10 cellular contexts compared by ENCODE assay signal in genomic region chr4:2059726-2060577, GRCh38. TPM values are rescaled to one million over a fixed set of nuclear protein-coding genes. Genes with fewer than 3 reads are reported as not detected.
DNase-seq lines count a peak whose midpoint lies in the region; TF ChIP-seq lines count a peak whose summit lies in the region.
"Had no signal": no experiment of that assay in that cellular context is flagged by ENCODE, and none has a peak within 500 bp of the region (broad histone marks: within the 10 kb centered on the region; RNA-seq: fewer than 3 reads in every experiment).

No MANE protein-coding gene starts in this region.

- H3K36me3 Mint-ChIP-seq in T-helper 2 cell treated with Interferon-gamma antibody and Interleukin-4, amounts not matched to agents 5 μg/mL and 100 μg/mL, for 36 hours (ENCODE audit: low read depth), result no peaks in the 10 kb centered on the region
- H3K36me3 Mint-ChIP-seq: activated naive CD4-positive, alpha-beta T cell treated with anti-CD3 and anti-CD28 coated beads, Interleukin-2, amount 50 U/mL, for 24 hours had no signal

- H3K27me3 ChIP-seq in A673 (replicated peaks; ENCODE audit: insufficient read depth, low read depth, low read length, poor library complexity) (peaks cover 11% of the 10 kb centered on the region), kidney epithelial cell (ENCODE audit: control insufficient read depth, insufficient read depth, low read length) (peaks cover 34% of the 10 kb centered on the region)
- H3K27me3 ChIP-seq: thyroid gland had no signal

- H3K4me1 Mint-ChIP-seq in T-helper 2 cell treated with Interferon-gamma antibody and Interleukin-4, amounts not matched to agents 5 μg/mL and 100 μg/mL, for 36 hours (ENCODE audit: low read depth), result no peaks in the 10 kb centered on the region
- H3K4me1 Mint-ChIP-seq: activated naive CD4-positive, alpha-beta T cell treated with anti-CD3 and anti-CD28 coated beads, Interleukin-2, amount 50 U/mL, for 24 hours had no signal

- CTCF ChIA-PET in A673 (lab: Charles Lee), result no interaction called here
- CTCF ChIA-PET in GM10248 (lab: Yijun Ruan, JAX), result no interaction called here

- no TSS peak for BruUV-seq in A673 (replicated peaks; lab: Mats Ljungman, UMichigan)

- POLR2A ChIA-PET in A673 (lab: Charles Lee; ENCODE audit: low non-redundant PET), result no interaction called here
- POLR2A ChIA-PET in GM10248 (lab: Yijun Ruan, JAX), result no interaction called here

- DNase-seq in A673 (ENCODE audit: low spot score) (peak; percentile 41), EH (ENCODE audit: low read depth) (peak; percentile 15), kidney epithelial cell (ENCODE audit: low read depth) (no peak), HPDE6-E6E7 (ENCODE audit: extremely low spot score) (no peak), HT-29 (ENCODE audit: low spot score) (no peak), GM10248 (ENCODE audit: extremely low spot score) (no peak)
- DNase-seq in T-helper 2 cell treated with Interferon-gamma antibody and Interleukin-4, amounts not matched to agents 5 μg/mL and 100 μg/mL, for 36 hours (ENCODE audit: low spot score), result peak; percentile 17
- no peak for DNase-seq in NK-92 treated with Interleukin-12 subunit alpha and Interleukin-12 subunit beta, amount 100 ng/mL, for 24 hours (lab: John Stamatoyannopoulos, UW)

- intact Hi-C loops in A673 (cut with micrococcal nuclease; ENCODE audit: unreplicated experiment), result no loop called here

- no peaks in the 10 kb centered on the region for H3K4me1 ChIP-seq in A673 (ENCODE audit: insufficient read depth, low read length, poor library complexity, severe bottlenecking)

- H3K4me3 Mint-ChIP-seq in T-helper 2 cell treated with Interferon-gamma antibody and Interleukin-4, amounts not matched to agents 5 μg/mL and 100 μg/mL, for 36 hours, result no peak overlapping the region

- no peaks in the 10 kb centered on the region for H3K9me3 Mint-ChIP-seq in T-helper 2 cell treated with Interferon-gamma antibody and Interleukin-4, amounts not matched to agents 5 μg/mL and 100 μg/mL, for 36 hours
- H3K9me3 Mint-ChIP-seq: activated naive CD4-positive, alpha-beta T cell treated with anti-CD3 and anti-CD28 coated beads, Interleukin-2, amount 50 U/mL, for 24 hours had no signal

- peaks cover 30% of the 10 kb centered on the region for H3K27me3 Mint-ChIP-seq in T-helper 2 cell treated with Interferon-gamma antibody and Interleukin-4, amounts not matched to agents 5 μg/mL and 100 μg/mL, for 36 hours (ENCODE audit: low read depth)

- H3K4me3 ChIP-seq in A673 (ENCODE audit: low read depth, low read length, poor library complexity, severe bottlenecking) (peak overlapping the region; percentile 33), kidney epithelial cell (ENCODE audit: low read depth, low read length) (peak overlapping the region; percentile 43)
- H3K4me3 ChIP-seq: thyroid gland had no signal

- TF ChIP-seq CTCF in A673 (conservative IDR thresholded peaks at IDR 0.05; ENCODE audit: low read depth, low read length) (no peak), kidney epithelial cell (IDR thresholded peaks at IDR 0.05; ENCODE audit: insufficient read depth, low read length, poor library complexity, severe bottlenecking) (no peak), GM10248 (IDR thresholded peaks at IDR 0.05; ENCODE audit: control extremely low read depth, extremely low read depth, low read depth, missing control alignments) (no peak)

- H3K36me3 ChIP-seq in A673 (ENCODE audit: insufficient read depth, low read length, poor library complexity, severe bottlenecking) (no peaks in the 10 kb centered on the region), kidney epithelial cell (ENCODE audit: control insufficient read depth, insufficient read depth, low read length) (no peaks in the 10 kb centered on the region)
- H3K36me3 ChIP-seq: thyroid gland had no signal

- no peaks in the 10 kb centered on the region for H3K9me3 ChIP-seq in A673 (ENCODE audit: low read depth, low read length, poor library complexity, severe bottlenecking)
- H3K9me3 ChIP-seq: thyroid gland had no signal

- no peak overlapping the region for H3K27ac ChIP-seq in A673 (ENCODE audit: low read depth, low read length, poor library complexity, severe bottlenecking)
- H3K27ac ChIP-seq: thyroid gland had no signal

- H3K27ac Mint-ChIP-seq in T-helper 2 cell treated with Interferon-gamma antibody and Interleukin-4, amounts not matched to agents 5 μg/mL and 100 μg/mL, for 36 hours, result no peak overlapping the region
- H3K27ac Mint-ChIP-seq: activated naive CD4-positive, alpha-beta T cell treated with anti-CD3 and anti-CD28 coated beads, Interleukin-2, amount 50 U/mL, for 24 hours had no signal

RNA-seq across cellular contexts. Expression of gene NAT8L, which starts 0.8 kb away (rescaled TPM):
- total RNA-seq in A673 (2021) (2.5 and 3.4 TPM in 2 replicates), kidney epithelial cell (9.0 and 9.4 TPM in 2 replicates)
- 0.08 TPM in 1 of 2 replicates, not detected in the other for total RNA-seq in HT-29 (2014; rRNA removed; shearing (Covaris generic))

RNA-seq across cellular contexts. Expression of gene NELFA, which starts 51.2 kb away (rescaled TPM):
- total RNA-seq in A673 (2021) (58.3 and 59.3 TPM in 2 replicates), kidney epithelial cell (31.2 and 31.9 TPM in 2 replicates)
- total RNA-seq in HT-29 (2014; rRNA removed; shearing (Covaris generic)), result 49.1 and 49.4 TPM in 2 replicates

Comparison
In these comparisons a context has a peak if more than half of its experiments do, and no peak if none do; other contexts are left out.
1. DNase-seq: peak in A673 (single experiment), EH (single experiment) and T-helper 2 cell treated with Interferon-gamma antibody and Interleukin-4, amounts not matched to agents 5 μg/mL and 100 μg/mL, for 36 hours (single experiment); none in kidney epithelial cell (single experiment), HPDE6-E6E7 (single experiment), HT-29 (single experiment), GM10248 (single experiment) and NK-92 treated with Interleukin-12 subunit alpha and Interleukin-12 subunit beta, amount 100 ng/mL, for 24 hours (single experiment).